ENCODE assay signal across 3 cellular contexts in genomic region chr2:168768357-168768756, GRCh38. TPM values are rescaled to one million over a fixed set of nuclear protein-coding genes. Genes with fewer than 3 reads are reported as not detected.
"Had no signal": no experiment of that assay in that cellular context is flagged by ENCODE, and none has a peak within 500 bp of the region (broad histone marks: within the 10 kb centered on the region; RNA-seq: fewer than 3 reads in every experiment).

No MANE protein-coding gene starts in this region.

RNA-seq across cellular contexts. Expression of gene NOSTRIN, which starts 34.1 kb away (rescaled TPM):
- total RNA-seq: OCI-LY7, RPMI7951, SK-MEL-5 had no signal
